In genomic region chr2:232854082-232854481, GRCh38 we compare ENCODE assay signal across 12 cellular contexts. TPM values are rescaled to one million over a fixed set of nuclear protein-coding genes. Genes with fewer than 3 reads are reported as not detected.
DNase-seq lines count a peak whose midpoint lies in the region; TF ChIP-seq lines count a peak whose summit lies in the region.
"Had no signal": no experiment of that assay in that cellular context is flagged by ENCODE, and none has a peak within 500 bp of the region (broad histone marks: within the 10 kb centered on the region; RNA-seq: fewer than 3 reads in every experiment).

No MANE protein-coding gene starts in this region.

- peaks cover 55% of the 10 kb centered on the region for H3K36me3 ChIP-seq in SJCRH30

- DNase-seq in H4 (ENCODE audit: low spot score) = peak; percentile 89
- peak; percentile 77 to 84 for DNase-seq in SJCRH30
- DNase-seq in fibroblast of mammary gland (ENCODE audit: low read depth) = peak; percentile 90
- DNase-seq in skeletal muscle cell (ENCODE audit: low read depth) = peak; percentile 65
- DNase-seq in activated CD8-positive, alpha-beta memory T cell treated with anti-CD3 and anti-CD28 coated beads for 24 hours = no peak
- DNase-seq in NCI-H1694 (lab: John Stamatoyannopoulos, UW) = no peak
- DNase-seq in NCI-H2029 treated with DMSO at 0.1 percent for 48 hours (lab: John Stamatoyannopoulos, UW) = no peak
- no peak for DNase-seq in cerebellar nuclear complex (lab: John Stamatoyannopoulos, UW)
- DNase-seq: activated effector memory CD4-positive, alpha-beta T cell treated with anti-CD3 and anti-CD28 coated beads, Interleukin-2, amount 50 U/mL, for 16 hours; NCI-H748 treated with DMSO at 0.1 percent for 48 hours; T1000 had no signal

- TF ChIP-seq CTCF in fibroblast of mammary gland (conservative IDR thresholded peaks at IDR 0.05; ENCODE audit: control insufficient read depth, insufficient read depth, low read depth, low read length) = no peak

- no peak overlapping the region for H3K27ac ChIP-seq in SJCRH30
- H3K27ac ChIP-seq: suprapubic skin had no signal

- H3K9me3 ChIP-seq in SJCRH30 (replicated peaks) = no peaks in the 10 kb centered on the region
- H3K9me3 ChIP-seq: suprapubic skin had no signal

- H3K27me3 ChIP-seq in SJCRH30 = no peaks in the 10 kb centered on the region
- H3K27me3 ChIP-seq: suprapubic skin had no signal

- H3K4me3 ChIP-seq in SJCRH30 (no peak overlapping the region), fibroblast of mammary gland (ENCODE audit: control insufficient read depth, low read depth, low read length) (no peak overlapping the region), skeletal muscle cell (ENCODE audit: low read depth, low read length) (no peak overlapping the region)
- H3K4me3 ChIP-seq: suprapubic skin had no signal

- H3K4me1 ChIP-seq in SJCRH30 = peaks cover 26% of the 10 kb centered on the region
- H3K4me1 ChIP-seq: suprapubic skin had no signal

RNA-seq across cellular contexts. Expression of gene SNORC, which starts 16.0 kb away (rescaled TPM):
- total RNA-seq in H4 (2014; rRNA removed; shearing (Covaris generic)) = 0.10 and 0.25 TPM in 2 replicates
- total RNA-seq in SJCRH30 (2014; rRNA removed; shearing (Covaris generic)) = 0.33 and 0.75 TPM in 2 replicates

Comparison
In these comparisons a context has a peak if more than half of its experiments do, and no peak if none do; other contexts are left out.
1. DNase-seq: peak in H4 (single experiment), SJCRH30 (2 of 2), fibroblast of mammary gland (single experiment) and skeletal muscle cell (single experiment); none in activated CD8-positive, alpha-beta memory T cell treated with anti-CD3 and anti-CD28 coated beads for 24 hours (single experiment), NCI-H1694 (single experiment), NCI-H2029 treated with DMSO at 0.1 percent for 48 hours (single experiment) and cerebellar nuclear complex (0 of 2).